ENCODE assay signal across 1 cellular context in the genomic region with DNA sequence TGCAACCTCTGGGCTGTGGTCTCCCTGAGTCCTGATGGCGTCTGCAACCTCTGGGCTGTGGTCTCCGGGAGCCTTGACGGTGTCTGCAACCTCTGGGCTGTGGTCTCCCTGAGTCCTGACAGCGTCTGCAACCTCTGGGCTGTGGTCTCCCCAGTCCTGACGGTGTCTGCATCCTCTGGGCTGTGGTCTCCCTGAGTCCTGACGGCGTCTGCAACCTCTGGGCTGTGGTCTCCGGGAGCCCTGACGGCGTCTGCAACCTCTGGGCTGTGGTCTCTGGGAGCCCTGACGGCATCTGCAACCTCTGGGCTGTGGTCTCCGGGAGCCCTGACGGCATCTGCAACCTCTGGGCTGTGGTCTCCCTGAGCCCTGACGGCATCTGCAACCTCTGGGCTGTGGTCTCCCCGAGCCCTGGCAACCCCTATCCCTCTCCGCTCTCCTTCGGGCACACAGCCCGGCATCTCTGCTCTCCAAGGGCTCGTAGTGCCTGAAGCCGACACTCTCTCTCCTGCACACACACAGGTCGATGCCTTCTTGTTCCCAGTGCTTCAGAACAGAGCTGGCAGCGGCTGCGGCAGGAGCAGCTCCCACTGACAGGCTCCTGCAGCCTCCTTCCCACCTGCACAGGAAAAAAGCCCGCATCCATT.
TF ChIP-seq lines count a peak whose summit lies in the region.

No MANE protein-coding gene starts in this region.

TF ChIP-seq in WTC11, 78 proteins besides CTCF, POLR2A, EP300 and RAD21 (continued from another document):
- TF ChIP-seq, protein P1, sequence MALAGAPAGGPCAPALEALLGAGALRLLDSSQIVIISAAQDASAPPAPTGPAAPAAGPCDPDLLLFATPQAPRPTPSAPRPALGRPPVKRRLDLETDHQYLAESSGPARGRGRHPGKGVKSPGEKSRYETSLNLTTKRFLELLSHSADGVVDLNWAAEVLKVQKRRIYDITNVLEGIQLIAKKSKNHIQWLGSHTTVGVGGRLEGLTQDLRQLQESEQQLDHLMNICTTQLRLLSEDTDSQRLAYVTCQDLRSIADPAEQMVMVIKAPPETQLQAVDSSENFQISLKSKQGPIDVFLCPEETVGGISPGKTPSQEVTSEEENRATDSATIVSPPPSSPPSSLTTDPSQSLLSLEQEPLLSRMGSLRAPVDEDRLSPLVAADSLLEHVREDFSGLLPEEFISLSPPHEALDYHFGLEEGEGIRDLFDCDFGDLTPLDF (CRISPR knock-in tag; IDR thresholded peaks at IDR 0.05), result no peak
- TF ChIP-seq SP1 (CRISPR knock-in tag; conservative IDR thresholded peaks at IDR 0.05) (no peak), ZNF423 (CRISPR knock-in tag; IDR thresholded peaks at IDR 0.05) (no peak), ZNF138 (CRISPR knock-in tag; conservative IDR thresholded peaks at IDR 0.05) (no peak), ELF4 (CRISPR knock-in tag; IDR thresholded peaks at IDR 0.05; ENCODE audit: low read depth) (no peak), TCF7 (CRISPR knock-in tag; IDR thresholded peaks at IDR 0.05; ENCODE audit: low read depth) (no peak), GTF2I (CRISPR knock-in tag; conservative IDR thresholded peaks at IDR 0.05) (no peak), KAT7 (CRISPR knock-in tag; IDR thresholded peaks at IDR 0.05; ENCODE audit: borderline replicate concordance) (no peak), CBFB (CRISPR knock-in tag; IDR thresholded peaks at IDR 0.05; ENCODE audit: low read depth) (no peak), FOXK1 (CRISPR knock-in tag; IDR thresholded peaks at IDR 0.05) (no peak), ZNF425 (CRISPR knock-in tag; conservative IDR thresholded peaks at IDR 0.05) (no peak), ETV6 (CRISPR knock-in tag; IDR thresholded peaks at IDR 0.05) (no peak)
- TF ChIP-seq, protein P2, sequence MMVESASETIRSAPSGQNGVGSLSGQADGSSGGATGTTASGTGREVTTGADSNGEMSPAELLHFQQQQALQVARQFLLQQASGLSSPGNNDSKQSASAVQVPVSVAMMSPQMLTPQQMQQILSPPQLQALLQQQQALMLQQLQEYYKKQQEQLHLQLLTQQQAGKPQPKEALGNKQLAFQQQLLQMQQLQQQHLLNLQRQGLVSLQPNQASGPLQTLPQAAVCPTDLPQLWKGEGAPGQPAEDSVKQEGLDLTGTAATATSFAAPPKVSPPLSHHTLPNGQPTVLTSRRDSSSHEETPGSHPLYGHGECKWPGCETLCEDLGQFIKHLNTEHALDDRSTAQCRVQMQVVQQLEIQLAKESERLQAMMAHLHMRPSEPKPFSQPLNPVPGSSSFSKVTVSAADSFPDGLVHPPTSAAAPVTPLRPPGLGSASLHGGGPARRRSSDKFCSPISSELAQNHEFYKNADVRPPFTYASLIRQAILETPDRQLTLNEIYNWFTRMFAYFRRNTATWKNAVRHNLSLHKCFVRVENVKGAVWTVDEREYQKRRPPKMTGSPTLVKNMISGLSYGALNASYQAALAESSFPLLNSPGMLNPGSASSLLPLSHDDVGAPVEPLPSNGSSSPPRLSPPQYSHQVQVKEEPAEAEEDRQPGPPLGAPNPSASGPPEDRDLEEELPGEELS (CRISPR knock-in tag; IDR thresholded peaks at IDR 0.05), result no peak
